ENCODE assay signal across 21 cellular contexts in genomic region chrX:69139516-69139915, GRCh38. TPM values are rescaled to one million over a fixed set of nuclear protein-coding genes. Genes with fewer than 3 reads are reported as not detected.
DNase-seq lines count a peak whose midpoint lies in the region; ATAC-seq and TF ChIP-seq lines count a peak whose summit lies in the region.
"Had no signal": no experiment of that assay in that cellular context is flagged by ENCODE, and none has a peak within 500 bp of the region (broad histone marks: within the 10 kb centered on the region; RNA-seq: fewer than 3 reads in every experiment).

No MANE protein-coding gene starts in this region.

- H3F3A ChIP-seq in smooth muscle cell (ENCODE audit: low read depth) = no peaks in the 10 kb centered on the region

- H3K27ac ChIP-seq in smooth muscle cell (ENCODE audit: low read depth) = no peak overlapping the region
- H3K27ac ChIP-seq: BLaER1, KMS-11, Peyer's patch, SJSA1 had no signal

- peaks cover 6% of the 10 kb centered on the region for H3K27me3 Mint-ChIP-seq in brain
- H3K27me3 Mint-ChIP-seq in nephron progenitor cell (ENCODE audit: low read depth, poor library complexity) = peaks cover 5% of the 10 kb centered on the region

- H3K36me3 Mint-ChIP-seq in brain (no peaks in the 10 kb centered on the region), nephron progenitor cell (ENCODE audit: low read depth) (no peaks in the 10 kb centered on the region)

- peaks cover 97% of the 10 kb centered on the region for H3K4me1 Mint-ChIP-seq in brain
- H3K4me1 Mint-ChIP-seq in nephron progenitor cell = peaks cover 73% of the 10 kb centered on the region

- peak overlapping the region in 2 of 5 experiments; percentile 16 to 38 for H3K4me3 Mint-ChIP-seq in brain
- no peak overlapping the region for H3K4me3 Mint-ChIP-seq in nephron progenitor cell
- H3K4me3 Mint-ChIP-seq: CD4-positive, alpha-beta T cell had no signal

- H3K4me3 ChIP-seq in NT2/D1 (ENCODE audit: insufficient read length, low read depth) (no peak overlapping the region), smooth muscle cell (no peak overlapping the region)
- H3K4me3 ChIP-seq: BLaER1, GM12878, Peyer's patch, SJSA1 had no signal

- H3K9me3 Mint-ChIP-seq in brain (no peaks in the 10 kb centered on the region), nephron progenitor cell (peaks cover 31% of the 10 kb centered on the region)
- H3K9me3 Mint-ChIP-seq: CD4-positive, alpha-beta T cell had no signal

- no peak overlapping the region for H2AFZ ChIP-seq in smooth muscle cell (ENCODE audit: low read depth)

- H3K27ac Mint-ChIP-seq in brain (peak overlapping the region in 3 of 5 experiments; percentile 95 to 100 (median 99)), nephron progenitor cell (peak overlapping the region; percentile 87)
- H3K27ac Mint-ChIP-seq: CD4-positive, alpha-beta T cell had no signal

- H3K9me3 ChIP-seq in NT2/D1 (ENCODE audit: insufficient read depth, low read length) = no peaks in the 10 kb centered on the region
- no peaks in the 10 kb centered on the region for H3K9me3 ChIP-seq in smooth muscle cell (replicated peaks; ENCODE audit: low read depth)
- H3K9me3 ChIP-seq: BLaER1, Peyer's patch, SJSA1 had no signal

- H3K4me2 ChIP-seq in smooth muscle cell = peak overlapping the region; percentile 17
- H3K4me2 ChIP-seq: BLaER1, KMS-11 had no signal

- DNase-seq in NT2/D1 (ENCODE audit: low read depth, low spot score) (no peak), nephron progenitor cell (no peak), smooth muscle cell (lab: John Stamatoyannopoulos, UW; ENCODE audit: unreplicated experiment) (no peak), amygdala (lab: John Stamatoyannopoulos, UW) (no peak), Ammon's horn (ENCODE audit: low spot score) (no peak)
- DNase-seq: CD4-positive, alpha-beta T cell; COR-L47; DMS79; H7; NCI-H1105 treated with DMSO at 0.1 percent for 48 hours; NCI-H2029 treated with DMSO at 0.1 percent for 48 hours; NCI-H524 treated with DMSO at 0.1 percent for 48 hours; NCI-H82; Peyer's patch had no signal

- no peaks in the 10 kb centered on the region for H3K27me3 ChIP-seq in NT2/D1 (ENCODE audit: insufficient read depth, insufficient read length)
- no peaks in the 10 kb centered on the region for H3K27me3 ChIP-seq in smooth muscle cell (ENCODE audit: low read depth)
- H3K27me3 ChIP-seq: Peyer's patch, SJSA1 had no signal

- no peak for TF ChIP-seq CTCF in brain (conservative IDR thresholded peaks at IDR 0.05)
- TF ChIP-seq CTCF in nephron progenitor cell (IDR thresholded peaks at IDR 0.05) = no peak
- TF ChIP-seq CTCF in smooth muscle cell (IDR thresholded peaks at IDR 0.05; ENCODE audit: borderline replicate concordance, insufficient read depth, poor library complexity, severe bottlenecking) = no peak

- H3K4me1 ChIP-seq in NT2/D1 (ENCODE audit: insufficient read depth, insufficient read length) = peaks cover 16% of the 10 kb centered on the region
- H3K4me1 ChIP-seq in smooth muscle cell (ENCODE audit: low read depth) = peaks cover 35% of the 10 kb centered on the region
- H3K4me1 ChIP-seq: Peyer's patch, SJSA1 had no signal

- H4K20me1 ChIP-seq in smooth muscle cell (ENCODE audit: low read depth) = no peaks in the 10 kb centered on the region
- H4K20me1 ChIP-seq: BLaER1 had no signal

- H3K79me2 ChIP-seq in smooth muscle cell (ENCODE audit: low read depth) = no peaks in the 10 kb centered on the region

- ATAC-seq in esophagus mucosa = no peak
- no peak for ATAC-seq in HG02588 (IDR thresholded peaks at IDR 0.05; ENCODE audit: unreplicated experiment)
- ATAC-seq: GM12878 had no signal

- WGBS in smooth muscle cell (ENCODE audit: low lambda C conversion rate) = 55% methylated on average over 10 of the region's 10 CpGs

- H3K36me3 ChIP-seq in NT2/D1 (ENCODE audit: insufficient read depth, insufficient read length, low read length) (no peaks in the 10 kb centered on the region), smooth muscle cell (ENCODE audit: low read depth) (no peaks in the 10 kb centered on the region)
- H3K36me3 ChIP-seq: BLaER1, Peyer's patch, SJSA1 had no signal

- H3K9ac ChIP-seq in NT2/D1 (ENCODE audit: insufficient read length, low read depth) (peak overlapping the region; percentile 28), smooth muscle cell (ENCODE audit: low read depth) (no peak overlapping the region)
- H3K9ac ChIP-seq: BLaER1, KMS-11 had no signal

RNA-seq across cellular contexts. Expression of gene PJA1, which starts 25.7 kb away (rescaled TPM):
- polyA plus RNA-seq in brain (ENCODE audit: insufficient read depth, low read depth, low replicate concordance) (105 TPM), smooth muscle cell (47.5 and 53.4 TPM in 2 replicates)
- total RNA-seq in smooth muscle cell (30.6 and 59.1 TPM in 2 replicates), esophagus mucosa (10.6 TPM)
